Comparison of ENCODE assay signal across 27 cellular contexts in genomic region chr4:98421106-98421505, GRCh38.
DNase-seq lines count a peak whose midpoint lies in the region; ATAC-seq and TF ChIP-seq lines count a peak whose summit lies in the region.
"Had no signal": no experiment of that assay in that cellular context is flagged by ENCODE, and none has a peak within 500 bp of the region (broad histone marks: within the 10 kb centered on the region; RNA-seq: fewer than 3 reads in every experiment).

No MANE protein-coding gene starts in this region.

- no peak overlapping the region for H3K4me3 Mint-ChIP-seq in chondrocyte (ENCODE audit: unreplicated experiment)
- H3K4me3 Mint-ChIP-seq in nephron progenitor cell: no peak overlapping the region
- H3K4me3 Mint-ChIP-seq: activated T-cell treated with anti-CD3 and anti-CD28 coated beads, Interleukin-2, amount 50 U/mL, for 72 hours; brain; effector memory CD8-positive, alpha-beta T cell; stimulated activated naive CD8-positive, alpha-beta T cell treated with anti-CD3 and anti-CD28 coated beads, Interleukin-15, amount 100 ng/mL, for 72 hours; T-cell; type B pancreatic cell had no signal

- no peak for ATAC-seq in HG03565 (IDR thresholded peaks at IDR 0.05; ENCODE audit: unreplicated experiment)
- ATAC-seq: activated T-cell treated with anti-CD3 and anti-CD28 coated beads, Interleukin-2, amount 50 U/mL, for 72 hours; effector memory CD8-positive, alpha-beta T cell; esophagus mucosa; GM12878; stimulated activated naive CD8-positive, alpha-beta T cell treated with anti-CD3 and anti-CD28 coated beads, Interleukin-15, amount 100 ng/mL, for 72 hours; T-cell had no signal

- H3K36me3 Mint-ChIP-seq in chondrocyte (ENCODE audit: low read depth) (peaks cover 42% of the 10 kb centered on the region), nephron progenitor cell (ENCODE audit: low read depth) (peaks cover 74% of the 10 kb centered on the region)

- no peak for TF ChIP-seq CTCF in AG10803 (conservative IDR thresholded peaks at IDR 0.05; ENCODE audit: low read length)
- TF ChIP-seq CTCF in chondrocyte (IDR thresholded peaks at IDR 0.05): no peak
- no peak for TF ChIP-seq CTCF in nephron progenitor cell (IDR thresholded peaks at IDR 0.05)

- H3K4me1 Mint-ChIP-seq in chondrocyte (ENCODE audit: low read depth): peaks cover 15% of the 10 kb centered on the region
- peaks cover 10% of the 10 kb centered on the region for H3K4me1 Mint-ChIP-seq in nephron progenitor cell
- H3K4me1 Mint-ChIP-seq: brain had no signal

- peak; percentile 24 for DNase-seq in AG10803 (ENCODE audit: low read depth)
- DNase-seq in LHCN-M2 (ENCODE audit: low read depth): peak; percentile 43
- DNase-seq in chondrocyte (ENCODE audit: low spot score): no peak
- no peak for DNase-seq in nephron progenitor cell
- DNase-seq in DMS53 treated with DMSO at 0.1 percent for 48 hours (lab: John Stamatoyannopoulos, UW; ENCODE audit: unreplicated experiment): no peak
- DNase-seq in DMS153 treated with DMSO at 0.1 percent for 48 hours (lab: John Stamatoyannopoulos, UW; ENCODE audit: unreplicated experiment): no peak
- no peak for DNase-seq in activated CD4-positive, alpha-beta T cell treated with anti-CD3 and anti-CD28 coated beads for 4 hours
- DNase-seq: activated CD4-positive, alpha-beta T cell treated with anti-CD3 and anti-CD28 coated beads for 48 hours; activated naive CD4-positive, alpha-beta T cell treated with anti-CD3 and anti-CD28 coated beads, Interleukin-2, amount 50 U/mL, for 16 hours; activated T-cell treated with anti-CD3 and anti-CD28 coated beads, Interleukin-2, amount 50 U/mL, for 72 hours; effector memory CD8-positive, alpha-beta T cell; kidney; mammary epithelial cell; NCI-H1092 treated with DMSO at 0.1 percent for 48 hours; NCI-H2029 treated with DMSO at 0.1 percent for 48 hours; NCI-H345; NCI-H82; OCI-M1; SHP77; stimulated activated CD4-positive, alpha-beta T cell treated with anti-CD3 and anti-CD28 coated beads, Interleukin-12 subunit alpha, Interleukin-12 subunit beta, amount 100 ng/mL, for 4 hours; stimulated activated naive CD8-positive, alpha-beta T cell treated with anti-CD3 and anti-CD28 coated beads, Interleukin-15, amount 100 ng/mL, for 72 hours; T-cell had no signal

- H3K4me3 ChIP-seq in AG10803 (ENCODE audit: low read length): no peak overlapping the region
- H3K4me3 ChIP-seq: GM12878 had no signal

- peak overlapping the region; percentile 57 for H3K27ac Mint-ChIP-seq in chondrocyte (ENCODE audit: unreplicated experiment)
- H3K27ac Mint-ChIP-seq in nephron progenitor cell: peak overlapping the region; percentile 14
- H3K27ac Mint-ChIP-seq: activated T-cell treated with anti-CD3 and anti-CD28 coated beads, Interleukin-2, amount 50 U/mL, for 72 hours; stimulated activated naive CD8-positive, alpha-beta T cell treated with anti-CD3 and anti-CD28 coated beads, Interleukin-15, amount 100 ng/mL, for 72 hours; T-cell; type B pancreatic cell had no signal

- H3K27me3 Mint-ChIP-seq in chondrocyte (ENCODE audit: low read depth) (no peaks in the 10 kb centered on the region), nephron progenitor cell (ENCODE audit: low read depth, poor library complexity) (no peaks in the 10 kb centered on the region)
- H3K27me3 Mint-ChIP-seq: brain; effector memory CD8-positive, alpha-beta T cell; stimulated activated naive CD8-positive, alpha-beta T cell treated with anti-CD3 and anti-CD28 coated beads, Interleukin-15, amount 100 ng/mL, for 72 hours; T-cell; type B pancreatic cell had no signal

- H3K9me3 Mint-ChIP-seq in chondrocyte (ENCODE audit: low read depth): peaks cover 7% of the 10 kb centered on the region
- H3K9me3 Mint-ChIP-seq in nephron progenitor cell: peaks cover 30% of the 10 kb centered on the region
- H3K9me3 Mint-ChIP-seq: type B pancreatic cell had no signal

Comparison
In these comparisons a context has a peak if more than half of its experiments do, and no peak if none do; other contexts are left out.
1. DNase-seq: peak in AG10803 (single experiment) and LHCN-M2 (single experiment); none in chondrocyte (single experiment), nephron progenitor cell (single experiment), DMS53 treated with DMSO at 0.1 percent for 48 hours (single experiment), DMS153 treated with DMSO at 0.1 percent for 48 hours (single experiment) and activated CD4-positive, alpha-beta T cell treated with anti-CD3 and anti-CD28 coated beads for 4 hours (0 of 2).